ENCODE assay signal across 8 cellular contexts in genomic region chr4:185396724-185397402, GRCh38. TPM values are rescaled to one million over a fixed set of nuclear protein-coding genes. Genes with fewer than 3 reads are reported as not detected.
DNase-seq lines count a peak whose midpoint lies in the region; ATAC-seq and TF ChIP-seq lines count a peak whose summit lies in the region.

TSS of gene ANKRD37 (plus strand) at chr4:185396841. CDS start at chr4:185396924, 83 bp downstream.

- peak within 1 kb of the TSS; percentile 94 for H3K27ac ChIP-seq in RWPE2 (ENCODE audit: poor library complexity, severe bottlenecking)
- H3K27ac ChIP-seq in duodenal mucosa (ENCODE audit: low read depth, low read length): peak within 1 kb of the TSS; percentile 100
- H3K27ac ChIP-seq in thyroid gland: peak within 1 kb of the TSS; percentile 98 to 99 (median 99)

- H3K36me3 ChIP-seq in RWPE2 (ENCODE audit: low read depth) (peaks cover 43% of the 10 kb centered on the region), duodenal mucosa (ENCODE audit: control insufficient read depth in 1 of 2, insufficient read depth in 2 of 2, low read length in 2 of 2) (peaks cover 6 to 10% of the 10 kb centered on the region in 2 donors), thyroid gland (peaks cover 7 to 12% of the 10 kb centered on the region in 2 donors)

- H3K4me1 ChIP-seq in RWPE2 (ENCODE audit: insufficient read depth, poor library complexity, severe bottlenecking) (peaks cover 12% of the 10 kb centered on the region), duodenal mucosa (ENCODE audit: control insufficient read depth in 1 of 2, insufficient read depth in 2 of 2, low read length in 2 of 2) (peaks cover 13 to 15% of the 10 kb centered on the region in 2 donors), thyroid gland (peaks cover 12 to 15% of the 10 kb centered on the region in 2 donors)

- H3K27me3 ChIP-seq in RWPE2 (ENCODE audit: insufficient read depth, poor library complexity, severe bottlenecking) (no peaks in the 10 kb centered on the region), duodenal mucosa (ENCODE audit: control insufficient read depth in 1 of 2, insufficient read depth in 2 of 2, low read length in 2 of 2) (no peaks in the 10 kb centered on the region), thyroid gland (no peaks in the 10 kb centered on the region)

- intact Hi-C loops in thyroid gland (cut with DNase I): loop anchor here (5.0 kb wide), 1 partner anchor 185 kb away; no protein-coding TSS in a partner anchor

- peak; percentile 4 for ATAC-seq in HG02943 (IDR thresholded peaks at IDR 0.05; ENCODE audit: low read depth, unreplicated experiment)
- peak; percentile 87 for ATAC-seq in RWPE2 (ENCODE audit: low read depth)

- H3K9me3 ChIP-seq in RWPE2 (ENCODE audit: severe bottlenecking) (no peaks in the 10 kb centered on the region), duodenal mucosa (ENCODE audit: control insufficient read depth in 1 of 2, low read length in 2 of 2) (no peaks in the 10 kb centered on the region), thyroid gland (no peaks in the 10 kb centered on the region)

- peak within 1 kb of the TSS; percentile 88 to 95 for H3K9ac ChIP-seq in duodenal mucosa (ENCODE audit: low read depth in 1 of 2, low read length in 2 of 2)

- TF ChIP-seq POLR2A in thyroid gland (IDR thresholded peaks at IDR 0.05): peak; percentile 16 to 81

- WGBS in thyroid gland, 2 donors: 5 to 38% methylated on average over 9 of the region's 38 CpGs

- TF ChIP-seq CTCF in RWPE2 (IDR thresholded peaks at IDR 0.05; ENCODE audit: poor library complexity, severe bottlenecking) (no peak), thyroid gland (IDR thresholded peaks at IDR 0.05) (peak in 2 of 6 experiments; percentile 17 to 34), GM10266 (IDR thresholded peaks at IDR 0.05; ENCODE audit: control insufficient read depth, insufficient read depth, low read depth, missing control alignments) (no peak)

- DNase-seq in DMS153 treated with DMSO at 0.1 percent for 48 hours (lab: John Stamatoyannopoulos, UW; ENCODE audit: unreplicated experiment) (peak; percentile 36), RWPE2 (ENCODE audit: low spot score) (no peak), lung microvascular endothelial cell (ENCODE audit: low read depth in 2 of 2) (peak; percentile 53 to 69), thyroid gland (peak; percentile 72 to 81), D341Med (ENCODE audit: low spot score) (no peak), GM10266 (ENCODE audit: extremely low spot score) (no peak)

- H3K4me3 ChIP-seq in RWPE2 (ENCODE audit: severe bottlenecking): peak within 1 kb of the TSS; percentile 45
- H3K4me3 ChIP-seq in duodenal mucosa (ENCODE audit: low read depth in 1 of 2, low read length in 2 of 2): peak within 1 kb of the TSS; percentile 86 to 92
- H3K4me3 ChIP-seq in thyroid gland (replicated peaks in 1 of 3): peak within 1 kb of the TSS; percentile 52 to 93 (median 79)

RNA-seq across cellular contexts. Expression of gene ANKRD37, which starts in this region (rescaled TPM):
- total RNA-seq in lung microvascular endothelial cell (5.7 and 29.6 TPM in 2 replicates), thyroid gland (10 to 100 TPM in 2 of 4 donors, 1 to 10 TPM in 2; 3.8 to 17.1 (median 9.8) TPM)

Comparison
In these comparisons a context has a peak if more than half of its experiments do, and no peak if none do; other contexts are left out.
1. DNase-seq: peak in DMS153 treated with DMSO at 0.1 percent for 48 hours (single experiment), lung microvascular endothelial cell (2 of 2) and thyroid gland (2 of 2); none in RWPE2 (single experiment), D341Med (single experiment) and GM10266 (single experiment).
2. Peak in every context shown above with its lines, with median percentiles within 50 percentile points of each other: H3K27ac ChIP-seq and H3K4me3 ChIP-seq.